10 cellular contexts compared by ENCODE assay signal in the genomic region with DNA sequence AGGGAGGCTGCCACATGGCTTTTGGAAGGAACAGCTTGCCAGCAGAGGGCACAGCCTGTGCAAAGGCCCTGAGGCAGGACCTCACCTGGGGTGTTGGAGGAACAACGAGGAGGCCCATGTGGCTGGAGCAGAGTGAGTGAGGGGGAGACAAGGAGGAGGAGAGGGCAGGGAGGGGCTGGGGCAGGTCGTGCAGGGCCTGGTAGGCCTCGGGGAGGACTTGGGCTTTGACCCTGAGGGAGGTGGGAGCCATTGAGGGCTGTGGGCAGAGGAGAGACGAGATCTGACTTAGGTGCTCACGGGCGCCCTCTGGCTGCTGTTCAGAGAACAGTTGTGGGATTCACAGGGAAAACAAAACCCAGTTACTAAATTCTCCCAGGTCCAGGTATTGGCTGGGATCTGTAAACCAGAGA. TPM values are rescaled to one million over a fixed set of nuclear protein-coding genes. Genes with fewer than 3 reads are reported as not detected.
DNase-seq lines count a peak whose midpoint lies in the region; ATAC-seq and TF ChIP-seq lines count a peak whose summit lies in the region.
"Had no signal": no experiment of that assay in that cellular context is flagged by ENCODE, and none has a peak within 500 bp of the region (broad histone marks: within the 10 kb centered on the region; RNA-seq: fewer than 3 reads in every experiment).

No MANE protein-coding gene starts in this region.

- H3K27ac ChIP-seq in PC-9 (no peak overlapping the region), neural progenitor cell (no peak overlapping the region)

- H3F3A ChIP-seq in PC-9 (ENCODE audit: insufficient read depth, low read depth), result no peaks in the 10 kb centered on the region
- peaks cover 26% of the 10 kb centered on the region for H3F3A ChIP-seq in neural progenitor cell (ENCODE audit: low read depth)

- H3K4me1 Mint-ChIP-seq in neural progenitor cell, result peaks cover 38% of the 10 kb centered on the region
- H3K4me1 Mint-ChIP-seq in stimulated activated memory B cell treated with anti-CD40 and anti-IgM and Interleukin-4, amounts not matched to agents 10 μg/mL and 1 μg/mL and 100 μg/mL, for 72 hours, result no peaks in the 10 kb centered on the region

- no peaks in the 10 kb centered on the region for H3K36me3 Mint-ChIP-seq in neural progenitor cell
- no peaks in the 10 kb centered on the region for H3K36me3 Mint-ChIP-seq in stimulated activated memory B cell treated with anti-CD40 and anti-IgM and Interleukin-4, amounts not matched to agents 10 μg/mL and 1 μg/mL and 100 μg/mL, for 72 hours

- no peaks in the 10 kb centered on the region for H4K20me1 ChIP-seq in PC-9 (ENCODE audit: insufficient read depth)
- H4K20me1 ChIP-seq in neural progenitor cell (ENCODE audit: low read depth), result no peaks in the 10 kb centered on the region

- no peaks in the 10 kb centered on the region for H3K9me2 ChIP-seq in PC-9 (ENCODE audit: insufficient read depth)

- H3K9me3 ChIP-seq in PC-9 (ENCODE audit: insufficient read depth, low read depth) (peaks cover 4% of the 10 kb centered on the region; the same call in 1 of the 2 replicates), neural progenitor cell (ENCODE audit: low read depth) (no peaks in the 10 kb centered on the region)

- H2AFZ ChIP-seq in PC-9 (no peak overlapping the region), neural progenitor cell (replicated peaks) (no peak overlapping the region)

- H3K4me3 Mint-ChIP-seq in neural progenitor cell, result peak overlapping the region; percentile 64
- H3K4me3 Mint-ChIP-seq in stimulated activated memory B cell treated with anti-CD40 and anti-IgM and Interleukin-4, amounts not matched to agents 10 μg/mL and 1 μg/mL and 100 μg/mL, for 72 hours, result no peak overlapping the region

- TF ChIP-seq CTCF in PC-9 (conservative IDR thresholded peaks at IDR 0.05), result peak; percentile 69
- peak; percentile 57 for TF ChIP-seq CTCF in astrocyte of the spinal cord (IDR thresholded peaks at IDR 0.05; ENCODE audit: low read depth, low read length)
- TF ChIP-seq CTCF in neural progenitor cell (IDR thresholded peaks at IDR 0.05), result peak; percentile 57

- intact Hi-C loops in PC-9 (cut with micrococcal nuclease; ENCODE audit: unreplicated experiment), result no loop called here

- peak overlapping the region; percentile 93 for H3K27ac Mint-ChIP-seq in neural progenitor cell
- H3K27ac Mint-ChIP-seq in stimulated activated memory B cell treated with anti-CD40 and anti-IgM and Interleukin-4, amounts not matched to agents 10 μg/mL and 1 μg/mL and 100 μg/mL, for 72 hours, result no peak overlapping the region

- no peaks in the 10 kb centered on the region for H3K27me3 ChIP-seq in PC-9 (ENCODE audit: insufficient read depth, low read depth)
- H3K27me3 ChIP-seq in neural progenitor cell, result peaks cover 25% of the 10 kb centered on the region

- H3K36me3 ChIP-seq in PC-9 (ENCODE audit: low read depth) (no peaks in the 10 kb centered on the region), neural progenitor cell (no peaks in the 10 kb centered on the region)

- BruUV-seq in PC-9 (replicated peaks; lab: Mats Ljungman, UMichigan), result no TSS peak

- DNase-seq in NCI-H345 (lab: John Stamatoyannopoulos, UW) (peak; percentile 13), NCI-H345 treated with DMSO at 0.1 percent for 48 hours (lab: John Stamatoyannopoulos, UW; ENCODE audit: unreplicated experiment) (no peak), PC-9 (peak in 1 of 2 experiments; percentile 11), astrocyte of the spinal cord (ENCODE audit: low read depth, low spot score) (no peak), neural progenitor cell (ENCODE audit: low spot score) (peak; percentile 45), NCI-H2107 treated with DMSO at 0.1 percent for 48 hours (lab: John Stamatoyannopoulos, UW; ENCODE audit: unreplicated experiment) (no peak)

- in situ Hi-C loops in astrocyte of the spinal cord (cut with HindIII; ENCODE audit: low sequenced_read_pairs), result no loop called here

- no peaks in the 10 kb centered on the region for H3K4me1 ChIP-seq in PC-9 (replicated peaks; ENCODE audit: insufficient read depth)
- H3K4me1 ChIP-seq in neural progenitor cell, result peaks cover 21% of the 10 kb centered on the region

- ATAC-seq in stimulated activated memory B cell treated with anti-CD40 and anti-IgM and Interleukin-4, amounts not matched to agents 10 μg/mL and 1 μg/mL and 100 μg/mL, for 72 hours, result no peak
- no peak for ATAC-seq in GM19397 (IDR thresholded peaks at IDR 0.05; ENCODE audit: unreplicated experiment)

- POLR2A ChIA-PET in PC-9 (lab: Charles Lee; ENCODE audit: unreplicated experiment), result no interaction called here

- peaks cover 27% of the 10 kb centered on the region for H3K27me3 Mint-ChIP-seq in neural progenitor cell (ENCODE audit: insufficient read depth, low read depth)
- H3K27me3 Mint-ChIP-seq in stimulated activated memory B cell treated with anti-CD40 and anti-IgM and Interleukin-4, amounts not matched to agents 10 μg/mL and 1 μg/mL and 100 μg/mL, for 72 hours, result peaks cover 49% of the 10 kb centered on the region

- CTCF ChIA-PET in PC-9 (lab: Charles Lee), result interaction anchor here (0.5 kb wide), 1 partner anchor 76 kb away, joined by 3 read pairs; no protein-coding TSS in a partner anchor

- H3K9me3 Mint-ChIP-seq in neural progenitor cell, result peaks cover 8% of the 10 kb centered on the region
- H3K9me3 Mint-ChIP-seq in stimulated activated memory B cell treated with anti-CD40 and anti-IgM and Interleukin-4, amounts not matched to agents 10 μg/mL and 1 μg/mL and 100 μg/mL, for 72 hours, result peaks cover 11% of the 10 kb centered on the region

- no peak overlapping the region for H3K9ac ChIP-seq in neural progenitor cell

- H3K4me2 ChIP-seq in PC-9, result no peak overlapping the region
- H3K4me2 ChIP-seq in neural progenitor cell, result no peak overlapping the region

- H3K79me2 ChIP-seq in PC-9 (ENCODE audit: low read depth), result no peaks in the 10 kb centered on the region
- no peaks in the 10 kb centered on the region for H3K79me2 ChIP-seq in neural progenitor cell (ENCODE audit: low read depth)

- H3K4me3 ChIP-seq in PC-9 (no peak overlapping the region), astrocyte of the spinal cord (ENCODE audit: low read depth, low read length) (no peak overlapping the region), neural progenitor cell (no peak overlapping the region)

RNA-seq across cellular contexts. Expression of gene ZNRF4, which starts 25.2 kb away (rescaled TPM):
- total RNA-seq in PC-9 (2021), result not detected in 2 replicates
- total RNA-seq in neural progenitor cell (ENCODE audit: low replicate concordance), result not detected in 2 replicates
- total RNA-seq: activated CD8-positive, alpha-beta memory T cell treated with anti-CD3 and anti-CD28 coated beads for 36 hours; pulmonary artery endothelial cell had no signal

Comparison
In these comparisons a context has a peak if more than half of its experiments do, and no peak if none do; other contexts are left out.
1. DNase-seq: peak in NCI-H345 (single experiment) and neural progenitor cell (single experiment); none in NCI-H345 treated with DMSO at 0.1 percent for 48 hours (single experiment), astrocyte of the spinal cord (single experiment) and NCI-H2107 treated with DMSO at 0.1 percent for 48 hours (single experiment).
2. Peak in every context shown above with its lines, with median percentiles within 50 percentile points of each other: CTCF ChIP-seq.